7 cellular contexts compared by ENCODE assay signal in the genomic region with DNA sequence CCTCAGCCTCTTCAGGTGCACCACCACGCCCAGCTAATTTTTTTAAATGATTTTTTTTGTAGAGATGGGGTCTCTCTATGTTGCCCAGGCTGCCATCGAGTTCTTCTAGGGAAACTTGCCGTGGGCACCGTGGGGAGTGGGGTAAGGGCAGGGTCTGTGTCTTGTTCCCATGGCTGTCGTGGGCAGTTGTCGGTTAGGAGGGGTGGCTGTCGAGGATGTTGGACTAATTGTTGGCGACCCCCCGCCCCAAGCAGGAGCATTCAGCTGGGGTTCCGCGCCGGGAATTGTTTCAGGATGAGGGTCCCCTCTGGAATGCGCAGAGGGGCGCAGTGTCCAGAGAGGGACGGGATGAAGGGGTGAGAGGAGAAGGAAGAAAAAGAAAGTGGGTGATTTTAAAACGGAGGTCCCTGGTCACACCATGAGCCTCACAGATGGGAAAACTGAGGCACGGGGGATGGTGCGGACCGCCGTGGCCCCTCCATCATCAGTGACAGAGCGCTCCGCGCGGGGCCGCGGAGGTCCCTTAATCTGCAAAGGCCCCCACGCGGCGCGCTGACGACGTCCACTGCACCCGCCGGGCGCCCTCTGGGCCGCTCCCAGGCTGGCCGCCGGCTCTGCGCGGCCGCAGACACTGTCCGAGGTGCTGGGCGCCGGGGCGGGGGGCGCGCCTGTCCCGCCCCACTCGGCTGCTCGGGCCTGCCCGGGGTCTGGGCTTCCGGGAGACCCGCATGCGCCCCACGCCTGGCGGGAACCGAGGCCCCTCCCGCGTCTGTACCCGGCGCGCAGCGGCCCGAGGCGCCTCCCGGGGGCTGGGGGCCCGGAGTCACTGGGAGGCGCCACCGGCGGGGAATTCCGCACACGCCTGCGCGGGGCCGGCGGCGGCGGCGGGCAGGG. TPM values are rescaled to one million over a fixed set of nuclear protein-coding genes. Genes with fewer than 3 reads are reported as not detected.
A peak's percentile ranks its signal among the peaks of the same experiment; 100 is the strongest.
DNase-seq lines count a peak whose midpoint lies in the region; ATAC-seq and TF ChIP-seq lines count a peak whose summit lies in the region.

No MANE protein-coding gene starts in this region.

- H3K4me3 Mint-ChIP-seq in activated naive CD4-positive, alpha-beta T cell treated with anti-CD3 and anti-CD28 coated beads, Interleukin-2, amount 50 U/mL, for 24 hours = peak overlapping the region; percentile 91
- peak overlapping the region; percentile 83 for H3K4me3 Mint-ChIP-seq in osteocyte (ENCODE audit: unreplicated experiment)

- H3K9me3 Mint-ChIP-seq in activated naive CD4-positive, alpha-beta T cell treated with anti-CD3 and anti-CD28 coated beads, Interleukin-2, amount 50 U/mL, for 24 hours = no peaks in the 10 kb centered on the region
- H3K9me3 Mint-ChIP-seq in osteocyte (ENCODE audit: unreplicated experiment) = no peaks in the 10 kb centered on the region

- ATAC-seq in GM18498 (IDR thresholded peaks at IDR 0.05; ENCODE audit: unreplicated experiment) (peak; percentile 43), HG03439 (IDR thresholded peaks at IDR 0.05; ENCODE audit: unreplicated experiment) (peak; percentile 32)

- no peaks in the 10 kb centered on the region for H3K27me3 Mint-ChIP-seq in activated naive CD4-positive, alpha-beta T cell treated with anti-CD3 and anti-CD28 coated beads, Interleukin-2, amount 50 U/mL, for 24 hours
- no peaks in the 10 kb centered on the region for H3K27me3 Mint-ChIP-seq in osteocyte (ENCODE audit: unreplicated experiment)

- peak overlapping the region; percentile 98 for H3K27ac Mint-ChIP-seq in activated naive CD4-positive, alpha-beta T cell treated with anti-CD3 and anti-CD28 coated beads, Interleukin-2, amount 50 U/mL, for 24 hours
- H3K27ac Mint-ChIP-seq in osteocyte (ENCODE audit: unreplicated experiment) = peak overlapping the region; percentile 95

- no peaks in the 10 kb centered on the region for H3K36me3 Mint-ChIP-seq in activated naive CD4-positive, alpha-beta T cell treated with anti-CD3 and anti-CD28 coated beads, Interleukin-2, amount 50 U/mL, for 24 hours
- peaks cover 7% of the 10 kb centered on the region for H3K36me3 Mint-ChIP-seq in osteocyte (ENCODE audit: unreplicated experiment)

- intact Hi-C loops in head of caudate nucleus (cut with DNase I) = loop anchor here (10.0 kb wide), 1 partner anchor 115 kb away; the partner anchor contains the start of gene EIF4A3

- TF ChIP-seq CTCF in osteocyte (IDR thresholded peaks at IDR 0.05) = no peak

- DNase-seq in SHP77 treated with DMSO at 0.1 percent for 48 hours (lab: John Stamatoyannopoulos, UW) = peak; percentile 43
- peak in 39 of 42 donors; percentile 26 to 83 (median 69) for DNase-seq in head of caudate nucleus
- DNase-seq in osteocyte (ENCODE audit: extremely low spot score, unreplicated experiment) = peak; percentile 90
- peak; percentile 67 for DNase-seq in ureter (ENCODE audit: low spot score)

- H3K4me1 Mint-ChIP-seq in activated naive CD4-positive, alpha-beta T cell treated with anti-CD3 and anti-CD28 coated beads, Interleukin-2, amount 50 U/mL, for 24 hours = peaks cover 55% of the 10 kb centered on the region
- H3K4me1 Mint-ChIP-seq in osteocyte (ENCODE audit: unreplicated experiment) = peaks cover 32% of the 10 kb centered on the region

RNA-seq across cellular contexts. Expression of gene RNF213, which starts 0.8 kb away (rescaled TPM):
- 106 and 131 TPM in 2 replicates for total RNA-seq in osteocyte
- 221 TPM for total RNA-seq in ureter

RNA-seq across cellular contexts. Expression of gene SLC26A11, which starts 39.7 kb away (rescaled TPM):
- 30.1 and 34.7 TPM in 2 replicates for total RNA-seq in osteocyte
- 25.5 TPM for total RNA-seq in ureter

RNA-seq across cellular contexts. Expression of gene SGSH, which starts 39.8 kb away (rescaled TPM):
- total RNA-seq in osteocyte (67.2 and 71.0 TPM in 2 replicates), ureter (64.1 TPM)

Comparison
In these comparisons a context has a peak if more than half of its experiments do, and no peak if none do; other contexts are left out.
1. Peak in every context shown above with its lines: DNase-seq and ATAC-seq.